In genomic region chr1:47563206-47563605, GRCh38 we compare ENCODE assay signal across 16 cellular contexts.
DNase-seq lines count a peak whose midpoint lies in the region; ATAC-seq and TF ChIP-seq lines count a peak whose summit lies in the region.
"Had no signal": no experiment of that assay in that cellular context is flagged by ENCODE, and none has a peak within 500 bp of the region (broad histone marks: within the 10 kb centered on the region; RNA-seq: fewer than 3 reads in every experiment).

No MANE protein-coding gene starts in this region.

- H3K9me3 Mint-ChIP-seq in activated naive CD8-positive, alpha-beta T cell treated with anti-CD3 and anti-CD28 coated beads, Interleukin-2, amount 10 ng/mL, durations not matched to agents 7 days and 5 days: no peaks in the 10 kb centered on the region
- H3K9me3 Mint-ChIP-seq in activated naive CD8-positive, alpha-beta T cell treated with anti-CD3 and anti-CD28 coated beads, Interleukin-2, amount 50 U/mL, for 24 hours: no peaks in the 10 kb centered on the region
- H3K9me3 Mint-ChIP-seq: CD8-positive, alpha-beta memory T cell; IgD-negative memory B cell had no signal

- no peak for TF ChIP-seq CTCF in NB4 (IDR thresholded peaks at IDR 0.05; ENCODE audit: low read depth, low read length)
- TF ChIP-seq CTCF in gastroesophageal sphincter (IDR thresholded peaks at IDR 0.05): no peak
- no peak for TF ChIP-seq CTCF in heart left ventricle (IDR thresholded peaks at IDR 0.05)

- no peak overlapping the region for H3K27ac Mint-ChIP-seq in activated naive CD8-positive, alpha-beta T cell treated with anti-CD3 and anti-CD28 coated beads, Interleukin-2, amount 10 ng/mL, durations not matched to agents 7 days and 5 days
- no peak overlapping the region for H3K27ac Mint-ChIP-seq in activated naive CD8-positive, alpha-beta T cell treated with anti-CD3 and anti-CD28 coated beads, Interleukin-2, amount 50 U/mL, for 24 hours
- H3K27ac Mint-ChIP-seq: CD8-positive, alpha-beta memory T cell had no signal

- H3K4me3 ChIP-seq in NB4 (ENCODE audit: low read depth, low read length): no peak overlapping the region
- no peak overlapping the region for H3K4me3 ChIP-seq in gastroesophageal sphincter
- H3K4me3 ChIP-seq in heart left ventricle: no peak overlapping the region
- H3K4me3 ChIP-seq: PC-9 had no signal

- H3K27me3 Mint-ChIP-seq in activated naive CD8-positive, alpha-beta T cell treated with anti-CD3 and anti-CD28 coated beads, Interleukin-2, amount 10 ng/mL, durations not matched to agents 7 days and 5 days: peaks cover 29% of the 10 kb centered on the region
- peaks cover 4% of the 10 kb centered on the region for H3K27me3 Mint-ChIP-seq in activated naive CD8-positive, alpha-beta T cell treated with anti-CD3 and anti-CD28 coated beads, Interleukin-2, amount 50 U/mL, for 24 hours

- TF ChIP-seq EP300 in gastroesophageal sphincter (IDR thresholded peaks at IDR 0.05): no peak

- H3K9me3 ChIP-seq in gastroesophageal sphincter (no peaks in the 10 kb centered on the region), heart left ventricle (no peaks in the 10 kb centered on the region)

- POLR2A ChIA-PET in activated naive CD8-positive, alpha-beta T cell treated with anti-CD3 and anti-CD28 coated beads, Interleukin-2, amount 10 ng/mL, durations not matched to agents 7 days and 5 days (lab: Charles Lee): no interaction called here

- DNase-seq in activated naive CD8-positive, alpha-beta T cell treated with anti-CD3 and anti-CD28 coated beads, Interleukin-2, amount 10 ng/mL, durations not matched to agents 7 days and 5 days: no peak
- no peak for DNase-seq in activated naive CD8-positive, alpha-beta T cell treated with anti-CD3 and anti-CD28 coated beads, Interleukin-2, amount 50 U/mL, for 24 hours
- DNase-seq in NB4 (ENCODE audit: low read depth): peak; percentile 36
- no peak for DNase-seq in activated CD4-positive, CD25-positive, alpha-beta regulatory T cell (lab: John Stamatoyannopoulos, UW)
- no peak for DNase-seq in heart left ventricle
- no peak for DNase-seq in NK-92 (lab: John Stamatoyannopoulos, UW; ENCODE audit: unreplicated experiment)
- DNase-seq: 8988T; CD8-positive, alpha-beta memory T cell; NCI-H1048; NCI-H146; NCI-H2081; NCI-H774; PC-9 had no signal

- no peaks in the 10 kb centered on the region for H3K36me3 Mint-ChIP-seq in activated naive CD8-positive, alpha-beta T cell treated with anti-CD3 and anti-CD28 coated beads, Interleukin-2, amount 10 ng/mL, durations not matched to agents 7 days and 5 days
- no peaks in the 10 kb centered on the region for H3K36me3 Mint-ChIP-seq in activated naive CD8-positive, alpha-beta T cell treated with anti-CD3 and anti-CD28 coated beads, Interleukin-2, amount 50 U/mL, for 24 hours (ENCODE audit: low read depth)
- H3K36me3 Mint-ChIP-seq: CD8-positive, alpha-beta memory T cell; IgD-negative memory B cell had no signal

- H3K4me3 Mint-ChIP-seq in activated naive CD8-positive, alpha-beta T cell treated with anti-CD3 and anti-CD28 coated beads, Interleukin-2, amount 10 ng/mL, durations not matched to agents 7 days and 5 days: no peak overlapping the region
- H3K4me3 Mint-ChIP-seq in activated naive CD8-positive, alpha-beta T cell treated with anti-CD3 and anti-CD28 coated beads, Interleukin-2, amount 50 U/mL, for 24 hours: no peak overlapping the region
- H3K4me3 Mint-ChIP-seq: CD8-positive, alpha-beta memory T cell; IgD-negative memory B cell had no signal

- H3K27me3 ChIP-seq in gastroesophageal sphincter (peaks cover 46% of the 10 kb centered on the region), heart left ventricle (peaks cover 0 to 5% (median 0%) of the 10 kb centered on the region in 9 donors)

- peak; percentile 33 for ATAC-seq in activated naive CD8-positive, alpha-beta T cell treated with anti-CD3 and anti-CD28 coated beads, Interleukin-2, amount 10 ng/mL, durations not matched to agents 7 days and 5 days (ENCODE audit: low read depth)
- no peak for ATAC-seq in activated naive CD8-positive, alpha-beta T cell treated with anti-CD3 and anti-CD28 coated beads, Interleukin-2, amount 50 U/mL, for 24 hours
- ATAC-seq in gastroesophageal sphincter (peak; percentile 11), HG03460 (IDR thresholded peaks at IDR 0.05; ENCODE audit: unreplicated experiment) (no peak), heart left ventricle (no peak)

- no peaks in the 10 kb centered on the region for H3K36me3 ChIP-seq in gastroesophageal sphincter
- H3K36me3 ChIP-seq in heart left ventricle: no peaks in the 10 kb centered on the region

- intact Hi-C loops in heart left ventricle (cut with DNase I): no loop called here

- TF ChIP-seq POLR2A in NB4 (IDR thresholded peaks at IDR 0.05; ENCODE audit: extremely low read depth, insufficient read length): no peak
- TF ChIP-seq POLR2A in gastroesophageal sphincter (IDR thresholded peaks at IDR 0.05): no peak
- TF ChIP-seq POLR2A in heart left ventricle (IDR thresholded peaks at IDR 0.05): no peak

- peaks cover 15% of the 10 kb centered on the region for H3K4me1 Mint-ChIP-seq in activated naive CD8-positive, alpha-beta T cell treated with anti-CD3 and anti-CD28 coated beads, Interleukin-2, amount 10 ng/mL, durations not matched to agents 7 days and 5 days
- H3K4me1 Mint-ChIP-seq in activated naive CD8-positive, alpha-beta T cell treated with anti-CD3 and anti-CD28 coated beads, Interleukin-2, amount 50 U/mL, for 24 hours: no peaks in the 10 kb centered on the region
- H3K4me1 Mint-ChIP-seq: IgD-negative memory B cell had no signal

- WGBS in gastroesophageal sphincter (ENCODE audit: low coverage in 1 of 2), 2 donors: 37 to 60% methylated on average over 2 of the region's 2 CpGs
- WGBS in heart left ventricle, 4 donors: 58 to 77% (median 69%) methylated on average over 2 of the region's 2 CpGs

- H3K4me1 ChIP-seq in gastroesophageal sphincter (peaks cover 0 to 14% (median 0%) of the 10 kb centered on the region in 3 donors), heart left ventricle (peaks cover 0 to 12% (median 2%) of the 10 kb centered on the region in 12 donors)

- H3K27ac ChIP-seq in gastroesophageal sphincter (no peak overlapping the region), heart left ventricle (no peak overlapping the region)

Comparison
In these comparisons a context has a peak if more than half of its experiments do, and no peak if none do; other contexts are left out.
1. ATAC-seq: peak in activated naive CD8-positive, alpha-beta T cell treated with anti-CD3 and anti-CD28 coated beads, Interleukin-2, amount 10 ng/mL, durations not matched to agents 7 days and 5 days (single experiment) and gastroesophageal sphincter (single experiment); none in activated naive CD8-positive, alpha-beta T cell treated with anti-CD3 and anti-CD28 coated beads, Interleukin-2, amount 50 U/mL, for 24 hours (single experiment), HG03460 (single experiment) and heart left ventricle (0 of 4).